25 cellular contexts compared by ENCODE assay signal in genomic region chr16:2425825-2426430, GRCh38. TPM values are rescaled to one million over a fixed set of nuclear protein-coding genes. Genes with fewer than 3 reads are reported as not detected.
"Had no signal": no experiment of that assay in that cellular context is flagged by ENCODE, and none has a peak within 500 bp of the region (broad histone marks: within the 10 kb centered on the region; RNA-seq: fewer than 3 reads in every experiment).

No MANE protein-coding gene starts in this region.

- H3K9me3 Mint-ChIP-seq: activated CD8-positive, alpha-beta T cell treated with anti-CD3 and anti-CD28 coated beads for 36 hours; activated naive CD4-positive, alpha-beta T cell treated with anti-CD3 and anti-CD28 coated beads, Interleukin-2, amount 10 ng/mL, durations not matched to agents 7 days and 5 days; activated naive CD8-positive, alpha-beta T cell treated with anti-CD3 and anti-CD28 coated beads, Interleukin-2, amount 50 U/mL, for 24 hours; activated T-cell treated with anti-CD3 and anti-CD28 coated beads, Interleukin-2, amount 50 U/mL, for 72 hours; activated T-helper 2 cell treated with anti-CD3 and anti-CD28 coated beads, Interferon-gamma antibody, Interleukin-2, Interleukin-4, amounts not matched to agents 10 μg/mL and 5 μg/mL and 100 μg/mL, durations not matched to agents 14 hours and 24 hours and 36 hours; central memory CD8-positive, alpha-beta T cell; T-helper 1 cell treated with Interleukin-12 subunit alpha and Interleukin-12 subunit beta and Interleukin-4 antibody, amounts not matched to agents 30 μg/mL and 1 μg/mL, for 36 hours had no signal

- H3K27me3 ChIP-seq: ascending aorta had no signal

- H3K4me3 Mint-ChIP-seq: activated CD8-positive, alpha-beta T cell treated with anti-CD3 and anti-CD28 coated beads for 36 hours; activated naive CD4-positive, alpha-beta T cell treated with anti-CD3 and anti-CD28 coated beads, Interleukin-2, amount 10 ng/mL, durations not matched to agents 7 days and 5 days; activated naive CD8-positive, alpha-beta T cell treated with anti-CD3 and anti-CD28 coated beads, Interleukin-2, amount 50 U/mL, for 24 hours; activated T-cell treated with anti-CD3 and anti-CD28 coated beads, Interleukin-2, amount 50 U/mL, for 72 hours; brain; central memory CD8-positive, alpha-beta T cell; T-helper 1 cell treated with Interleukin-12 subunit alpha and Interleukin-12 subunit beta and Interleukin-4 antibody, amounts not matched to agents 30 μg/mL and 1 μg/mL, for 36 hours had no signal

- H3K27ac Mint-ChIP-seq: activated CD8-positive, alpha-beta T cell treated with anti-CD3 and anti-CD28 coated beads for 36 hours; activated naive CD4-positive, alpha-beta T cell treated with anti-CD3 and anti-CD28 coated beads, Interleukin-2, amount 10 ng/mL, durations not matched to agents 7 days and 5 days; activated naive CD8-positive, alpha-beta T cell treated with anti-CD3 and anti-CD28 coated beads, Interleukin-2, amount 50 U/mL, for 24 hours; activated T-cell treated with anti-CD3 and anti-CD28 coated beads, Interleukin-2, amount 50 U/mL, for 72 hours; activated T-helper 2 cell treated with anti-CD3 and anti-CD28 coated beads, Interferon-gamma antibody, Interleukin-2, Interleukin-4, amounts not matched to agents 10 μg/mL and 5 μg/mL and 100 μg/mL, durations not matched to agents 14 hours and 24 hours and 36 hours; T-helper 1 cell treated with Interleukin-12 subunit alpha and Interleukin-12 subunit beta and Interleukin-4 antibody, amounts not matched to agents 30 μg/mL and 1 μg/mL, for 36 hours had no signal

- ATAC-seq: activated CD4-positive, CD25-positive, alpha-beta regulatory T cell treated with anti-CD3 and anti-CD28 coated beads, Interleukin-2, amount 50 U/mL, for 24 hours; activated CD8-positive, alpha-beta T cell treated with anti-CD3 and anti-CD28 coated beads for 36 hours; activated naive CD8-positive, alpha-beta T cell treated with anti-CD3 and anti-CD28 coated beads, Interleukin-2, amount 50 U/mL, for 24 hours; activated T-cell treated with anti-CD3 and anti-CD28 coated beads, Interleukin-2, amount 50 U/mL, for 72 hours had no signal

- FAIRE-seq: RCC 7860 had no signal

- H3K36me3 ChIP-seq: ascending aorta had no signal

- DNase-seq: activated CD4-positive, alpha-beta T cell treated with anti-CD3 and anti-CD28 coated beads for 4 hours; activated CD8-positive, alpha-beta memory T cell treated with anti-CD3 and anti-CD28 coated beads, Interleukin-2, amount 50 U/mL, for 4 hours; activated CD8-positive, alpha-beta T cell treated with anti-CD3 and anti-CD28 coated beads for 36 hours; activated gamma-delta T cell treated with Interleukin-2 at 50 U/mL for 16 hours; activated naive CD4-positive, alpha-beta T cell treated with anti-CD3 and anti-CD28 coated beads, Interleukin-2, amount 10 ng/mL, durations not matched to agents 7 days and 5 days; activated naive CD8-positive, alpha-beta T cell treated with anti-CD3 and anti-CD28 coated beads, Interleukin-2, amount 50 U/mL, for 24 hours; activated T-cell treated with anti-CD3 and anti-CD28 coated beads, Interleukin-2, amount 50 U/mL, for 72 hours; amniotic stem cell; Karpas-422; MM.1S; NCI-H1105; NCI-H1436; NCI-H1694 treated with DMSO at 0.1 percent for 48 hours; NCI-H2029 treated with DMSO at 0.1 percent for 48 hours; NCI-H345; NCI-H524; SHP77 treated with DMSO at 0.1 percent for 48 hours had no signal

- H3K27ac ChIP-seq: ascending aorta had no signal

- H3K36me3 Mint-ChIP-seq: brain had no signal

- H3K4me3 ChIP-seq: ascending aorta had no signal

- H3K27me3 Mint-ChIP-seq: activated CD8-positive, alpha-beta T cell treated with anti-CD3 and anti-CD28 coated beads for 36 hours; activated naive CD8-positive, alpha-beta T cell treated with anti-CD3 and anti-CD28 coated beads, Interleukin-2, amount 50 U/mL, for 24 hours; central memory CD8-positive, alpha-beta T cell had no signal

- H3K9me3 ChIP-seq: ascending aorta had no signal

RNA-seq across cellular contexts. Expression of gene TEDC2, which starts 34.0 kb away (rescaled TPM):
- total RNA-seq: ascending aorta had no signal

RNA-seq across cellular contexts. Expression of gene NTN3, which starts 45.2 kb away (rescaled TPM):
- total RNA-seq: activated CD8-positive, alpha-beta T cell treated with anti-CD3 and anti-CD28 coated beads for 36 hours; activated T-cell treated with anti-CD3 and anti-CD28 coated beads, Interleukin-2, amount 50 U/mL, for 72 hours; activated T-helper 2 cell treated with anti-CD3 and anti-CD28 coated beads, Interferon-gamma antibody, Interleukin-2, Interleukin-4, amounts not matched to agents 10 μg/mL and 5 μg/mL and 100 μg/mL, durations not matched to agents 14 hours and 24 hours and 36 hours; ascending aorta; SK-MEL-5 had no signal
